Comparison of ENCODE assay signal across 30 cellular contexts in genomic region chr17:71109697-71110096, GRCh38.
"Had no signal": no experiment of that assay in that cellular context is flagged by ENCODE, and none has a peak within 500 bp of the region (broad histone marks: within the 10 kb centered on the region; RNA-seq: fewer than 3 reads in every experiment).

No MANE protein-coding gene starts in this region.

- H3K4me3 ChIP-seq: ascending aorta, cardiac muscle cell, MG63 had no signal

- H3K4me1 ChIP-seq: ascending aorta had no signal

- H3K27ac Mint-ChIP-seq: activated CD4-positive, alpha-beta T cell treated with anti-CD3 and anti-CD28 coated beads for 36 hours; activated CD4-positive, alpha-beta T cell treated with anti-CD3 and anti-CD28 coated beads, Interleukin-2, amount 10 ng/mL, durations not matched to agents 7 days and 5 days; activated CD8-positive, alpha-beta T cell treated with anti-CD3 and anti-CD28 coated beads, Interleukin-2, amount 10 ng/mL, durations not matched to agents 7 days and 5 days; activated naive CD4-positive, alpha-beta T cell treated with anti-CD3 and anti-CD28 coated beads, Interleukin-2, amount 50 U/mL, for 24 hours; activated naive CD8-positive, alpha-beta T cell treated with anti-CD3 and anti-CD28 coated beads, Interleukin-2, amount 10 ng/mL, durations not matched to agents 7 days and 5 days; activated T-cell treated with anti-CD3 and anti-CD28 coated beads, Interleukin-2, amount 50 U/mL, for 24 hours; activated T-helper 2 cell treated with anti-CD3 and anti-CD28 coated beads, Interferon-gamma antibody, Interleukin-2, Interleukin-4, amounts not matched to agents 10 μg/mL and 5 μg/mL and 100 μg/mL, durations not matched to agents 14 hours and 24 hours and 36 hours had no signal

- H3K27me3 ChIP-seq: ascending aorta, cardiac muscle cell, MG63 had no signal

- H3K4me3 Mint-ChIP-seq: activated CD4-positive, alpha-beta T cell treated with anti-CD3 and anti-CD28 coated beads for 36 hours; activated CD4-positive, alpha-beta T cell treated with anti-CD3 and anti-CD28 coated beads, Interleukin-2, amount 10 ng/mL, durations not matched to agents 7 days and 5 days; activated CD8-positive, alpha-beta T cell treated with anti-CD3 and anti-CD28 coated beads, Interleukin-2, amount 10 ng/mL, durations not matched to agents 7 days and 5 days; activated naive CD4-positive, alpha-beta T cell treated with anti-CD3 and anti-CD28 coated beads, Interleukin-2, amount 50 U/mL, for 24 hours; activated naive CD8-positive, alpha-beta T cell treated with anti-CD3 and anti-CD28 coated beads, Interleukin-2, amount 10 ng/mL, durations not matched to agents 7 days and 5 days; activated T-cell treated with anti-CD3 and anti-CD28 coated beads, Interleukin-2, amount 50 U/mL, for 24 hours; central memory CD8-positive, alpha-beta T cell had no signal

- H3K9me3 ChIP-seq: ascending aorta had no signal

- DNase-seq: activated CD4-positive, alpha-beta T cell treated with anti-CD3 and anti-CD28 coated beads for 36 hours; activated CD4-positive, alpha-beta T cell treated with anti-CD3 and anti-CD28 coated beads, Interleukin-2, amount 10 ng/mL, durations not matched to agents 7 days and 5 days; activated CD4-positive, alpha-beta T cell treated with anti-CD3 and anti-CD28 coated beads, Interleukin-2, amount 50 U/mL, for 48 hours; activated CD8-positive, alpha-beta T cell treated with anti-CD3 and anti-CD28 coated beads, Interleukin-2, amount 10 ng/mL, durations not matched to agents 7 days and 5 days; activated gamma-delta T cell; activated naive CD4-positive, alpha-beta T cell treated with Interleukin-2 at 50 U/mL for 16 hours; activated naive CD8-positive, alpha-beta T cell treated with anti-CD3 and anti-CD28 coated beads, Interleukin-2, amount 10 ng/mL, durations not matched to agents 7 days and 5 days; activated T-cell treated with anti-CD3 and anti-CD28 coated beads, Interleukin-2, amount 50 U/mL, for 24 hours; amygdala; Kasumi-1; MG63; NCI-H1092 treated with DMSO at 0.1 percent for 48 hours; NCI-H1417; NCI-H146; NCI-H187; NCI-H2029 treated with DMSO at 0.1 percent for 48 hours; NCI-H2107; NCI-H2171; NCI-H510A; NCI-H526; NCI-H748 treated with DMSO at 0.1 percent for 48 hours; NK-92 treated with Interleukin-12 subunit alpha and Interleukin-12 subunit beta, amount 100 ng/mL, for 24 hours; Right ventricle myocardium superior; T1000 had no signal

- H3K36me3 Mint-ChIP-seq: activated naive CD4-positive, alpha-beta T cell treated with anti-CD3 and anti-CD28 coated beads, Interleukin-2, amount 50 U/mL, for 24 hours; activated naive CD8-positive, alpha-beta T cell treated with anti-CD3 and anti-CD28 coated beads, Interleukin-2, amount 10 ng/mL, durations not matched to agents 7 days and 5 days had no signal

- ATAC-seq: activated CD4-positive, alpha-beta T cell treated with anti-CD3 and anti-CD28 coated beads for 36 hours; activated CD8-positive, alpha-beta T cell treated with anti-CD3 and anti-CD28 coated beads, Interleukin-2, amount 10 ng/mL, durations not matched to agents 7 days and 5 days had no signal

- H3K27me3 Mint-ChIP-seq: activated CD4-positive, alpha-beta T cell treated with anti-CD3 and anti-CD28 coated beads for 36 hours; activated CD4-positive, alpha-beta T cell treated with anti-CD3 and anti-CD28 coated beads, Interleukin-2, amount 10 ng/mL, durations not matched to agents 7 days and 5 days; activated naive CD4-positive, alpha-beta T cell treated with anti-CD3 and anti-CD28 coated beads, Interleukin-2, amount 50 U/mL, for 24 hours; activated naive CD8-positive, alpha-beta T cell treated with anti-CD3 and anti-CD28 coated beads, Interleukin-2, amount 10 ng/mL, durations not matched to agents 7 days and 5 days; activated T-cell treated with anti-CD3 and anti-CD28 coated beads, Interleukin-2, amount 50 U/mL, for 24 hours; central memory CD8-positive, alpha-beta T cell had no signal

- H3K27ac ChIP-seq: ascending aorta, cardiac muscle cell had no signal

- H3K4me1 Mint-ChIP-seq: activated CD4-positive, alpha-beta T cell treated with anti-CD3 and anti-CD28 coated beads for 36 hours; activated CD4-positive, alpha-beta T cell treated with anti-CD3 and anti-CD28 coated beads, Interleukin-2, amount 10 ng/mL, durations not matched to agents 7 days and 5 days; activated naive CD4-positive, alpha-beta T cell treated with anti-CD3 and anti-CD28 coated beads, Interleukin-2, amount 50 U/mL, for 24 hours; activated naive CD8-positive, alpha-beta T cell treated with anti-CD3 and anti-CD28 coated beads, Interleukin-2, amount 10 ng/mL, durations not matched to agents 7 days and 5 days; central memory CD8-positive, alpha-beta T cell had no signal

- H3K9me3 Mint-ChIP-seq: activated naive CD4-positive, alpha-beta T cell treated with anti-CD3 and anti-CD28 coated beads, Interleukin-2, amount 50 U/mL, for 24 hours; activated naive CD8-positive, alpha-beta T cell treated with anti-CD3 and anti-CD28 coated beads, Interleukin-2, amount 10 ng/mL, durations not matched to agents 7 days and 5 days had no signal

- H3K36me3 ChIP-seq: ascending aorta, cardiac muscle cell, MG63 had no signal

- FAIRE-seq: TTC549 had no signal
